1 cellular context compared by ENCODE assay signal in the genomic region with DNA sequence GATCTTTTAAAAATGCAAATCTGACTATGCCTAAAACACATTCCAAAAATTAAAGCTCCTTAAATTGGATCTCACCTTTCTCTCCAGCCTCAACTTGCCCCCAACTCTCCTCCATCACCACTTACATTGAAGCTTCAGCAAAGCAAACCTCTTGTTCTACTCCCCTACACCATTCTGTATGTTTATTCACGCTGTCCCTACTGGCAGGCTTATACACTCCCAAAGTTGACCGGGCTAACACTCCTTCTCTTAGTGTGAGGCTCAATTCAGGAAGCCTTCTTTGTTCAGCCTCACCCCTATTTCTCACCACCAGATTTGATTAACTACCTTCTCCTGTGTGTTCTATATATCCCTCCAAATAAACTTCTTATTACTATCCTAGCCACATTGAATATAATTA.
TF ChIP-seq lines count a peak whose summit lies in the region.

No MANE protein-coding gene starts in this region.

TF ChIP-seq in GM23338, 12 proteins besides CTCF, POLR2A, EP300 and RAD21 (continued from another document):
- no peak for TF ChIP-seq CREB1 (CRISPR knock-in tag; IDR thresholded peaks at IDR 0.05; ENCODE audit: low read depth)
- TF ChIP-seq, protein P1, sequence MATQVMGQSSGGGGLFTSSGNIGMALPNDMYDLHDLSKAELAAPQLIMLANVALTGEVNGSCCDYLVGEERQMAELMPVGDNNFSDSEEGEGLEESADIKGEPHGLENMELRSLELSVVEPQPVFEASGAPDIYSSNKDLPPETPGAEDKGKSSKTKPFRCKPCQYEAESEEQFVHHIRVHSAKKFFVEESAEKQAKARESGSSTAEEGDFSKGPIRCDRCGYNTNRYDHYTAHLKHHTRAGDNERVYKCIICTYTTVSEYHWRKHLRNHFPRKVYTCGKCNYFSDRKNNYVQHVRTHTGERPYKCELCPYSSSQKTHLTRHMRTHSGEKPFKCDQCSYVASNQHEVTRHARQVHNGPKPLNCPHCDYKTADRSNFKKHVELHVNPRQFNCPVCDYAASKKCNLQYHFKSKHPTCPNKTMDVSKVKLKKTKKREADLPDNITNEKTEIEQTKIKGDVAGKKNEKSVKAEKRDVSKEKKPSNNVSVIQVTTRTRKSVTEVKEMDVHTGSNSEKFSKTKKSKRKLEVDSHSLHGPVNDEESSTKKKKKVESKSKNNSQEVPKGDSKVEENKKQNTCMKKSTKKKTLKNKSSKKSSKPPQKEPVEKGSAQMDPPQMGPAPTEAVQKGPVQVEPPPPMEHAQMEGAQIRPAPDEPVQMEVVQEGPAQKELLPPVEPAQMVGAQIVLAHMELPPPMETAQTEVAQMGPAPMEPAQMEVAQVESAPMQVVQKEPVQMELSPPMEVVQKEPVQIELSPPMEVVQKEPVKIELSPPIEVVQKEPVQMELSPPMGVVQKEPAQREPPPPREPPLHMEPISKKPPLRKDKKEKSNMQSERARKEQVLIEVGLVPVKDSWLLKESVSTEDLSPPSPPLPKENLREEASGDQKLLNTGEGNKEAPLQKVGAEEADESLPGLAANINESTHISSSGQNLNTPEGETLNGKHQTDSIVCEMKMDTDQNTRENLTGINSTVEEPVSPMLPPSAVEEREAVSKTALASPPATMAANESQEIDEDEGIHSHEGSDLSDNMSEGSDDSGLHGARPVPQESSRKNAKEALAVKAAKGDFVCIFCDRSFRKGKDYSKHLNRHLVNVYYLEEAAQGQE (IDR thresholded peaks at IDR 0.05; ENCODE audit: unreplicated experiment): no peak
- no peak for TF ChIP-seq POLR2AphosphoS5 (IDR thresholded peaks at IDR 0.05; ENCODE audit: low read depth)
- no peak for TF ChIP-seq JUNB (IDR thresholded peaks at IDR 0.05; ENCODE audit: unreplicated experiment)
- TF ChIP-seq STAT1 (IDR thresholded peaks at IDR 0.05; ENCODE audit: unreplicated experiment): no peak
- no peak for TF ChIP-seq ZNF331 (CRISPR knock-in tag; IDR thresholded peaks at IDR 0.05; ENCODE audit: low read depth)
- no peak for TF ChIP-seq EZH2phosphoT487 (IDR thresholded peaks at IDR 0.05; ENCODE audit: unreplicated experiment)
